ENCODE assay signal across 14 cellular contexts in genomic region chr5:36669015-36669651, GRCh38.
"Had no signal": no experiment of that assay in that cellular context is flagged by ENCODE, and none has a peak within 500 bp of the region (broad histone marks: within the 10 kb centered on the region; RNA-seq: fewer than 3 reads in every experiment).

No MANE protein-coding gene starts in this region.

- H3K27ac Mint-ChIP-seq: activated CD8-positive, alpha-beta T cell treated with anti-CD3 and anti-CD28 coated beads for 36 hours; activated naive CD8-positive, alpha-beta T cell treated with anti-CD3 and anti-CD28 coated beads, Interleukin-2, amount 10 ng/mL, durations not matched to agents 7 days and 5 days had no signal

- H3K9me3 Mint-ChIP-seq: activated CD8-positive, alpha-beta T cell treated with anti-CD3 and anti-CD28 coated beads for 36 hours; activated naive CD8-positive, alpha-beta T cell treated with anti-CD3 and anti-CD28 coated beads, Interleukin-2, amount 10 ng/mL, durations not matched to agents 7 days and 5 days; central memory CD8-positive, alpha-beta T cell had no signal

- DNase-seq: activated CD8-positive, alpha-beta memory T cell treated with anti-CD3 and anti-CD28 coated beads, Interleukin-2, amount 50 U/mL, for 4 hours; activated CD8-positive, alpha-beta T cell treated with anti-CD3 and anti-CD28 coated beads for 36 hours; activated naive CD8-positive, alpha-beta T cell treated with anti-CD3 and anti-CD28 coated beads, Interleukin-2, amount 10 ng/mL, durations not matched to agents 7 days and 5 days; left lung; mesenchymal stem cell; stimulated activated CD4-positive, alpha-beta T cell treated with anti-CD3 and anti-CD28 coated beads, Interleukin-4, amount 100 ng/mL, for 1 hour; stimulated activated CD8-positive, alpha-beta memory T cell treated with anti-CD3 and anti-CD28 coated beads, Interleukin-4, amount 100 ng/mL, for 48 hours; stimulated activated naive CD8-positive, alpha-beta T cell treated with anti-CD3 and anti-CD28 coated beads, Interleukin-15, Interleukin-2, amounts not matched to agents 100 U/mL and 50 U/mL, for 24 hours; T-helper 9 cell; testis had no signal

- H3K27ac ChIP-seq: left lung, testis, vagina had no signal

- ATAC-seq: activated CD8-positive, alpha-beta T cell treated with anti-CD3 and anti-CD28 coated beads for 36 hours; esophagus mucosa; left lung; stimulated activated naive CD8-positive, alpha-beta T cell treated with anti-CD3 and anti-CD28 coated beads, Interleukin-15, Interleukin-2, amounts not matched to agents 100 U/mL and 50 U/mL, for 24 hours had no signal

- H3K4me3 ChIP-seq: left lung, testis, vagina had no signal

- H3K36me3 Mint-ChIP-seq: activated naive CD8-positive, alpha-beta T cell treated with anti-CD3 and anti-CD28 coated beads, Interleukin-2, amount 10 ng/mL, durations not matched to agents 7 days and 5 days had no signal

- H3K27me3 ChIP-seq: left lung, testis, vagina had no signal

- FAIRE-seq: endometrium had no signal

- H3K4me1 Mint-ChIP-seq: activated naive CD8-positive, alpha-beta T cell treated with anti-CD3 and anti-CD28 coated beads, Interleukin-2, amount 10 ng/mL, durations not matched to agents 7 days and 5 days; central memory CD8-positive, alpha-beta T cell had no signal

- H3K4me3 Mint-ChIP-seq: activated CD8-positive, alpha-beta T cell treated with anti-CD3 and anti-CD28 coated beads for 36 hours; activated naive CD8-positive, alpha-beta T cell treated with anti-CD3 and anti-CD28 coated beads, Interleukin-2, amount 10 ng/mL, durations not matched to agents 7 days and 5 days; central memory CD8-positive, alpha-beta T cell had no signal
